In the genomic region with DNA sequence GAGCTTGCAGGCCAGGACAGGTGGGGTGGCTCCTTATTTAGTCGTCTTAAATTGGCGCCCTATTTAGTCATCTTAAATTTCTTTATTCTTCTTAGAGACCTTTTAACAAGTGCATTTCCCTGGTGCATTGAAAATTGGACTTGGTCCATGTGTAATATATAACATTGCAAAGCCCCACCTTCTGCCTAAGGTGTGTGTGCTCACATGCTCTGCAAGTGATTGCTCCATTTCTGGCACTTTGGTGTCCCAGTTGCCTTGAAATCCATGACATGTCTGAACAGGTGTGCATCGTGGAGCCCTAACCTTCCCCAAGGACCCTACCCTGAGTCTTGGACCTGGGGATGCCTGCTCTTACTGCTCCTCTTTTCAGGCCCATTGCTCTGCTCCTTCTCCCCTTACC, we compare ENCODE assay signal across 1 cellular context. TPM values are rescaled to one million over a fixed set of nuclear protein-coding genes. Genes with fewer than 3 reads are reported as not detected.
"Had no signal": no experiment of that assay in that cellular context is flagged by ENCODE, and none has a peak within 500 bp of the region (broad histone marks: within the 10 kb centered on the region; RNA-seq: fewer than 3 reads in every experiment).

No MANE protein-coding gene starts in this region.

RNA-seq across cellular contexts. Expression of gene PAX8, which starts 35.5 kb away (rescaled TPM):
- total RNA-seq: cerebellum had no signal
